In the genomic region with DNA sequence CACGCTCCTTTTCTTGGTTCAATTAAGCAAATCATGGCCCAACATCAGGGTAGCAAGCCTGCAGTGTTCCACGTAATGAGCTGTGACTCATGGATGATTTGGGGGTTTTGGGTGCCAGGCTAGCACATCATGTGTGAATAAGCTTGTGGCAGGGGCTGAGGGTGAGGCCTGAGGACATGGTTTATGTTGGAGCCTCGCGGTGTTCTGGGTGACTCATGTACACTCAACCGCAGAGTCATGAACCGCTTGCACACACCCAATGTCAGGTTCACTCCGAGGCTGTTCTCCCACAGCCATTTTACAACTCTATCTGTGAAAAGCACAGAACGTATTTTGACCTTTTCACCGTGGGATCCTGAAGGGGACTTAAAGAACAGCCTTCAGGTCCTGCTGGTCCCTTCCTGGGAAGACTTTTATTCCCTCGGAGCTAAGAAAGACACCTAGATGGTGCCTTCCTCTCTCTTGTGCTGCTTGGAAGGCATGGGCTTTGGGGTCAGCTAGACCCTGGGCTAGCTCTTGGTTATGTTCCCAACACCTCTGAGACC, we compare ENCODE assay signal across 8 cellular contexts.
A peak's percentile ranks its signal among the peaks of the same experiment; 100 is the strongest.
DNase-seq lines count a peak whose midpoint lies in the region; ATAC-seq, FAIRE-seq and TF ChIP-seq lines count a peak whose summit lies in the region.

No MANE protein-coding gene starts in this region.

- H3K9me2 ChIP-seq in MM.1S (replicated peaks; ENCODE audit: insufficient read depth, low read length), result no peaks in the 10 kb centered on the region

- WGBS in lung, 2 donors, result 78 to 80% methylated on average over 10 of the region's 10 CpGs

- H3K79me2 ChIP-seq in ACC112 (ENCODE audit: control insufficient read depth, insufficient read depth, low read length, unreplicated experiment) (no peaks in the 10 kb centered on the region), MM.1S (ENCODE audit: low read length) (no peaks in the 10 kb centered on the region)

- FAIRE-seq in urothelium cell line (lab: Jason Lieb, UNC), result peak; percentile 46

- H3F3A ChIP-seq in MM.1S (ENCODE audit: insufficient read depth, low read length), result no peaks in the 10 kb centered on the region

- H2AFZ ChIP-seq in ACC112 (ENCODE audit: low read length, unreplicated experiment) (peak overlapping the region; percentile 52), MM.1S (ENCODE audit: low read length) (no peak overlapping the region)

- TF ChIP-seq CTCF in lung (IDR thresholded peaks at IDR 0.05; ENCODE audit: control extremely low read depth, extremely low read depth) (no peak), MM.1S (IDR thresholded peaks at IDR 0.05; ENCODE audit: low read length) (no peak)

- DNase-seq in HS-5 (ENCODE audit: low read depth) (peak; percentile 86), lung (ENCODE audit: low spot score) (no peak), urothelium cell line (ENCODE audit: low spot score) (peak; percentile 71), DMS79 treated with DMSO at 0.1 percent for 48 hours (lab: John Stamatoyannopoulos, UW) (no peak), MM.1S (no peak), NCI-H2227 (lab: John Stamatoyannopoulos, UW; ENCODE audit: unreplicated experiment) (no peak)
- DNase-seq in activated T-cell treated with anti-CD3 and anti-CD28 coated beads, Interleukin-2, amount 50 U/mL, for 48 hours, result peak; percentile 39 to 53

- H3K9ac ChIP-seq in MM.1S (ENCODE audit: low read length), result no peak overlapping the region

- H3K4me3 ChIP-seq in ACC112 (ENCODE audit: low read depth, low read length) (no peak overlapping the region), lung (no peak overlapping the region), MM.1S (ENCODE audit: low read length) (no peak overlapping the region)

- H3K27me3 ChIP-seq in ACC112 (ENCODE audit: insufficient read depth, low read length) (no peaks in the 10 kb centered on the region), lung (ENCODE audit: control insufficient read depth, insufficient read depth) (no peaks in the 10 kb centered on the region), MM.1S (replicated peaks; ENCODE audit: insufficient read depth, low read length) (no peaks in the 10 kb centered on the region)

- H3K36me3 ChIP-seq in ACC112 (ENCODE audit: insufficient read depth, low read length), result no peaks in the 10 kb centered on the region
- no peaks in the 10 kb centered on the region for H3K36me3 ChIP-seq in lung (ENCODE audit: control insufficient read depth in 2 of 2, insufficient read depth in 2 of 2, low read length in 2 of 2)
- H3K36me3 ChIP-seq in MM.1S (replicated peaks; ENCODE audit: insufficient read depth, low read length), result no peaks in the 10 kb centered on the region

- H3K27ac ChIP-seq in ACC112 (ENCODE audit: low read depth, low read length), result peak overlapping the region; percentile 95
- peak overlapping the region in 1 of 2 donors; percentile 80 for H3K27ac ChIP-seq in lung (ENCODE audit: low read depth in 1 of 2, low read length in 1 of 2)
- H3K27ac ChIP-seq in MM.1S (ENCODE audit: low read length), result no peak overlapping the region

- peaks cover 0 to 1% of the 10 kb centered on the region in 2 donors for H3K9me3 ChIP-seq in lung (ENCODE audit: control insufficient read depth in 2 of 2, insufficient read depth in 1 of 2, low read length in 1 of 2)
- no peaks in the 10 kb centered on the region for H3K9me3 ChIP-seq in MM.1S (replicated peaks; ENCODE audit: insufficient read depth, low read length)

- H3K4me1 ChIP-seq in ACC112 (ENCODE audit: control insufficient read depth, insufficient read depth, low read length, unreplicated experiment), result peaks cover 28% of the 10 kb centered on the region
- no peaks in the 10 kb centered on the region for H3K4me1 ChIP-seq in lung (ENCODE audit: control insufficient read depth in 2 of 2, insufficient read depth in 2 of 2, low read length in 2 of 2)
- no peaks in the 10 kb centered on the region for H3K4me1 ChIP-seq in MM.1S (ENCODE audit: low read length)

- no peak overlapping the region for H3K4me2 ChIP-seq in MM.1S (ENCODE audit: low read depth, low read length)

- H4K20me1 ChIP-seq in MM.1S (ENCODE audit: insufficient read depth, low read length), result no peaks in the 10 kb centered on the region

- ATAC-seq in lung (ENCODE audit: insufficient read depth, low FRiP score), result peak; percentile 63

Comparison
In these comparisons a context has a peak if more than half of its experiments do, and no peak if none do; other contexts are left out.
1. DNase-seq: peak in HS-5 (single experiment), activated T-cell treated with anti-CD3 and anti-CD28 coated beads, Interleukin-2, amount 50 U/mL, for 48 hours (2 of 2) and urothelium cell line (single experiment); none in lung (single experiment), DMS79 treated with DMSO at 0.1 percent for 48 hours (single experiment), MM.1S (single experiment) and NCI-H2227 (single experiment).